In the genomic region with DNA sequence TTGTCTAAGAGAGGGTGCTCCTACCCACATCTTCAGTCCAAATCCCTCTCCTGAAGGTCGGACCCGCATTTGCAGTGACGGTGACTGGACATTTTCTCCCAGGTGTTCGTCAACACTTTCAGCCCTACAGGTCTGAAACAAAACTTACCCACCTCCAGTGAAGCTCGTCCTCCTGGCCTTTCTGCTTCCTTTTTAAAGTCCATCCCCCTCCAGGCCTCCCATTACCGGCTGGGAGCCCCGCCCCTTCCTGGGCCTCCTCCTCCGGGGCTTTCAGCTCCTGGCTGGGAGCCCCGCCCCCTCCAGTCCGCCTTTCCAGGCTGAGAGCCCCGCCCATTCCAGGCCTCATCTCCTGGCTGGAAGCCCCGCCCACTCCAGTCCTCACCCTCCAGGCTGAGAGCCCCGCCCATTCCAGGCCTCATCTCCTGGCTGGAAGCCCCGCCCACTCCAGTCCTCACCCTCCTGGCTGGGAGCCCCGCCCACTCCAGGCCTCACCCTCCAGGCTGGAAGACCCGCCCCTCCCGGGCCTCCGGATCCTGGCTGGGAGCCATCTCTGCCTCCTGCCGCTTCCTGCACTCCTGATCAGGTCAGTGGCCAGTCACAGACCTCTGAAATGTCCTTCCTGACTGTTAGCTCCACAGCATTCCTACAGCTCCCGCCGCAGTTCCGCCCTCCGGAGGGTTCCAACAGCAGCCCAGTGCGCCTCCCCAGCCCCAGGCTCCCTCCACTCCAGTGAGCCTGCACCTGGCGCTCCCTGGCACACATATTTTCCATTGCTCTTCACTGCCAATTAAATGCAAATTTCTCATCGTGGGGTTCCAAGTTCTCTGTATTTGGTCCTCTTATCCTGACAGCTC, we compare ENCODE assay signal across 8 cellular contexts.
DNase-seq lines count a peak whose midpoint lies in the region; ATAC-seq lines count a peak whose summit lies in the region.

No MANE protein-coding gene starts in this region.

- peak overlapping the region; percentile 81 to 82 for H3K27ac ChIP-seq in esophagus (ENCODE audit: low read depth in 2 of 2, low read length in 1 of 2)
- H3K27ac ChIP-seq in muscle layer of duodenum (ENCODE audit: low read length): peak overlapping the region; percentile 75

- H3K4me3 ChIP-seq in esophagus (ENCODE audit: low read depth in 1 of 2, low read length in 2 of 2): peak overlapping the region; percentile 27 to 36
- no peak overlapping the region for H3K4me3 ChIP-seq in muscle layer of duodenum (ENCODE audit: low read depth in 1 of 2, low read length in 2 of 2)

- H3K4me1 ChIP-seq in esophagus (ENCODE audit: control insufficient read depth in 2 of 2, insufficient read depth in 2 of 2, low read length in 1 of 2) (peaks cover 2 to 14% of the 10 kb centered on the region in 2 donors), muscle layer of duodenum (ENCODE audit: control insufficient read depth in 1 of 2, insufficient read depth in 2 of 2, low read length in 2 of 2) (peaks cover 18 to 20% of the 10 kb centered on the region in 2 donors)

- H3K4me1 Mint-ChIP-seq in activated CD4-positive, alpha-beta memory T cell treated with anti-CD3 and anti-CD28 coated beads for 36 hours (ENCODE audit: low read depth): peaks cover 33% of the 10 kb centered on the region
- H3K4me1 Mint-ChIP-seq in activated CD4-positive, alpha-beta memory T cell treated with anti-CD3 and anti-CD28 coated beads, Interleukin-2, amount 10 ng/mL, durations not matched to agents 7 days and 5 days: peaks cover 58% of the 10 kb centered on the region

- no peaks in the 10 kb centered on the region for H3K36me3 Mint-ChIP-seq in activated CD4-positive, alpha-beta memory T cell treated with anti-CD3 and anti-CD28 coated beads for 36 hours
- H3K36me3 Mint-ChIP-seq in activated CD4-positive, alpha-beta memory T cell treated with anti-CD3 and anti-CD28 coated beads, Interleukin-2, amount 10 ng/mL, durations not matched to agents 7 days and 5 days (ENCODE audit: low read depth): no peaks in the 10 kb centered on the region

- H3K27ac Mint-ChIP-seq in activated CD4-positive, alpha-beta memory T cell treated with anti-CD3 and anti-CD28 coated beads for 36 hours: no peak overlapping the region
- H3K27ac Mint-ChIP-seq in activated CD4-positive, alpha-beta memory T cell treated with anti-CD3 and anti-CD28 coated beads, Interleukin-2, amount 10 ng/mL, durations not matched to agents 7 days and 5 days: no peak overlapping the region

- H3K36me3 ChIP-seq in esophagus (ENCODE audit: control insufficient read depth in 2 of 2, insufficient read depth in 2 of 2, low read length in 1 of 2): no peaks in the 10 kb centered on the region
- no peaks in the 10 kb centered on the region for H3K36me3 ChIP-seq in muscle layer of duodenum (ENCODE audit: control insufficient read depth in 1 of 2, insufficient read depth in 2 of 2, low read length in 2 of 2)

- no peak for ATAC-seq in HG03520 (IDR thresholded peaks at IDR 0.05; ENCODE audit: unreplicated experiment)

- CTCF ChIA-PET in activated CD4-positive, alpha-beta memory T cell treated with anti-CD3 and anti-CD28 coated beads for 36 hours (lab: Charles Lee): no interaction called here
- CTCF ChIA-PET in activated CD4-positive, alpha-beta memory T cell treated with anti-CD3 and anti-CD28 coated beads, Interleukin-2, amount 10 ng/mL, durations not matched to agents 7 days and 5 days (lab: Charles Lee): interaction anchor here (0.9 kb wide), 1 partner anchor 10 kb away, joined by 5 read pairs; no protein-coding TSS in a partner anchor

- intact Hi-C loops in activated CD4-positive, alpha-beta memory T cell treated with anti-CD3 and anti-CD28 coated beads for 36 hours (cut with micrococcal nuclease): loop anchor here (10.0 kb wide), 2 partner anchors 168 to 928 kb away; no protein-coding TSS in a partner anchor

- DNase-seq in activated CD4-positive, alpha-beta memory T cell treated with anti-CD3 and anti-CD28 coated beads for 36 hours: peak; percentile 32
- DNase-seq in activated CD4-positive, alpha-beta memory T cell treated with anti-CD3 and anti-CD28 coated beads, Interleukin-2, amount 10 ng/mL, durations not matched to agents 7 days and 5 days: no peak
- DNase-seq in NCI-H1694 treated with DMSO at 0.1 percent for 48 hours (lab: John Stamatoyannopoulos, UW): peak; percentile 87
- DNase-seq in T1000 (lab: John Stamatoyannopoulos, UW): peak; percentile 46
- DNase-seq in effector CD8-positive, alpha-beta T cell (lab: John Stamatoyannopoulos, UW): no peak

- H3K9me3 ChIP-seq in esophagus (ENCODE audit: control insufficient read depth in 2 of 2, insufficient read depth in 1 of 2, low read depth in 1 of 2, low read length in 1 of 2) (no peaks in the 10 kb centered on the region), muscle layer of duodenum (ENCODE audit: control insufficient read depth in 1 of 2, low read length in 2 of 2) (peaks cover 0 to 7% of the 10 kb centered on the region in 2 donors)

- H3K27me3 ChIP-seq in esophagus (ENCODE audit: control insufficient read depth in 1 of 2, insufficient read depth in 2 of 2, low read length in 2 of 2): no peaks in the 10 kb centered on the region
- H3K27me3 ChIP-seq in muscle layer of duodenum (ENCODE audit: low read depth, low read length): no peaks in the 10 kb centered on the region

- H3K9me3 Mint-ChIP-seq in activated CD4-positive, alpha-beta memory T cell treated with anti-CD3 and anti-CD28 coated beads for 36 hours: peaks cover 4% of the 10 kb centered on the region
- peaks cover 5% of the 10 kb centered on the region for H3K9me3 Mint-ChIP-seq in activated CD4-positive, alpha-beta memory T cell treated with anti-CD3 and anti-CD28 coated beads, Interleukin-2, amount 10 ng/mL, durations not matched to agents 7 days and 5 days

- H3K4me3 Mint-ChIP-seq in activated CD4-positive, alpha-beta memory T cell treated with anti-CD3 and anti-CD28 coated beads for 36 hours: no peak overlapping the region
- H3K4me3 Mint-ChIP-seq in activated CD4-positive, alpha-beta memory T cell treated with anti-CD3 and anti-CD28 coated beads, Interleukin-2, amount 10 ng/mL, durations not matched to agents 7 days and 5 days: no peak overlapping the region

- WGBS in esophagus, 2 donors: 31 to 37% methylated on average over 26 of the region's 26 CpGs

- peaks cover 4% of the 10 kb centered on the region for H3K27me3 Mint-ChIP-seq in activated CD4-positive, alpha-beta memory T cell treated with anti-CD3 and anti-CD28 coated beads for 36 hours
- peaks cover 29% of the 10 kb centered on the region for H3K27me3 Mint-ChIP-seq in activated CD4-positive, alpha-beta memory T cell treated with anti-CD3 and anti-CD28 coated beads, Interleukin-2, amount 10 ng/mL, durations not matched to agents 7 days and 5 days

- POLR2A ChIA-PET in activated CD4-positive, alpha-beta memory T cell treated with anti-CD3 and anti-CD28 coated beads for 36 hours (lab: Charles Lee): no interaction called here
- POLR2A ChIA-PET in activated CD4-positive, alpha-beta memory T cell treated with anti-CD3 and anti-CD28 coated beads, Interleukin-2, amount 10 ng/mL, durations not matched to agents 7 days and 5 days (lab: Charles Lee): no interaction called here

Comparison
In these comparisons a context has a peak if more than half of its experiments do, and no peak if none do; other contexts are left out.
1. DNase-seq: peak in activated CD4-positive, alpha-beta memory T cell treated with anti-CD3 and anti-CD28 coated beads for 36 hours (single experiment), NCI-H1694 treated with DMSO at 0.1 percent for 48 hours (single experiment) and T1000 (single experiment); none in activated CD4-positive, alpha-beta memory T cell treated with anti-CD3 and anti-CD28 coated beads, Interleukin-2, amount 10 ng/mL, durations not matched to agents 7 days and 5 days (single experiment) and effector CD8-positive, alpha-beta T cell (single experiment).
2. H3K4me3 ChIP-seq: peak in esophagus (2 of 2); none in muscle layer of duodenum (0 of 2).